In genomic region chr5:173767580-173768266, GRCh38 we compare ENCODE assay signal across 20 cellular contexts.
A peak's percentile ranks its signal among the peaks of the same experiment; 100 is the strongest.
DNase-seq lines count a peak whose midpoint lies in the region; ATAC-seq, FAIRE-seq and TF ChIP-seq lines count a peak whose summit lies in the region.
"Had no signal": no experiment of that assay in that cellular context is flagged by ENCODE, and none has a peak within 500 bp of the region (broad histone marks: within the 10 kb centered on the region; RNA-seq: fewer than 3 reads in every experiment).

No MANE protein-coding gene starts in this region.

- peak overlapping the region; percentile 72 for H3K27ac ChIP-seq in C4-2B
- H3K27ac ChIP-seq in K562 (ENCODE audit: extremely low read depth, low read depth, low read length) = no peak overlapping the region
- peak overlapping the region; percentile 85 for H3K27ac ChIP-seq in hepatocyte
- H3K27ac ChIP-seq: colonic mucosa, SJCRH30 had no signal

- H3K9me3 ChIP-seq in K562 (replicated peaks; ENCODE audit: control insufficient read depth, insufficient read depth, low read depth, low read length) (no peaks in the 10 kb centered on the region), hepatocyte (ENCODE audit: low read depth) (no peaks in the 10 kb centered on the region)
- H3K9me3 ChIP-seq: colonic mucosa, SJCRH30 had no signal

- no TSS peak for BruUV-seq in K562 (replicated peaks; lab: Mats Ljungman, UMichigan)

- H3K36me3 ChIP-seq in K562 (ENCODE audit: control insufficient read depth, insufficient read depth, low read length) (no peaks in the 10 kb centered on the region), hepatocyte (replicated peaks; ENCODE audit: insufficient read depth, low read depth) (no peaks in the 10 kb centered on the region)
- H3K36me3 ChIP-seq: colonic mucosa, SJCRH30 had no signal

- intact Hi-C loops in K562 (cut with micrococcal nuclease) = loop anchor here (10.0 kb wide), 1 partner anchor 143 kb away; no protein-coding TSS in a partner anchor
- intact Hi-C loops in posterior vena cava (cut with DNase I) = no loop called here

- in situ Hi-C loops in K562 (cut with MboI) = no loop called here

- POLR2A ChIA-PET in K562 (lab: Yijun Ruan, JAX) = interaction anchor here (0.6 to 1.0 kb wide), 3 partner anchors 10 to 120 kb away, joined by 3 to 4 read pairs (median 3); partner anchors contain the start of gene CPEB4

- H3K27me3 ChIP-seq in K562 (ENCODE audit: control insufficient read depth in 2 of 2, insufficient read depth in 2 of 2, low read length in 2 of 2) = no peaks in the 10 kb centered on the region
- no peaks in the 10 kb centered on the region for H3K27me3 ChIP-seq in hepatocyte
- H3K27me3 ChIP-seq: colonic mucosa, SJCRH30 had no signal

- H3K9ac ChIP-seq in K562 (ENCODE audit: insufficient read depth in 1 of 2, low read depth in 2 of 2, low read length in 2 of 2) = no peak overlapping the region

- no peaks in the 10 kb centered on the region for H3K9me2 ChIP-seq in hepatocyte (replicated peaks; ENCODE audit: insufficient read depth)

- TF ChIP-seq CTCF in C4-2B (conservative IDR thresholded peaks at IDR 0.05) = no peak
- no peak for TF ChIP-seq CTCF in K562 (IDR thresholded peaks at IDR 0.05 in 2 of 3, conservative IDR thresholded peaks at IDR 0.05 in 1 of 3; ENCODE audit: insufficient read depth in 2 of 3, low read depth in 1 of 3, low read length in 3 of 3)
- no peak for TF ChIP-seq CTCF in hepatocyte (IDR thresholded peaks at IDR 0.05; ENCODE audit: poor library complexity)
- no peak for TF ChIP-seq CTCF in GM20000 (IDR thresholded peaks at IDR 0.05; ENCODE audit: extremely low read depth, missing control alignments)

- H3K4me1 ChIP-seq in K562 (replicated peaks in 1 of 2; ENCODE audit: control insufficient read depth in 2 of 2, insufficient read depth in 2 of 2, low read length in 2 of 2) (peaks cover 40 to 72% of the 10 kb centered on the region in 2 experiments), hepatocyte (ENCODE audit: insufficient read depth) (peaks cover 38% of the 10 kb centered on the region)
- H3K4me1 ChIP-seq: colonic mucosa had no signal

- CTCF ChIA-PET in K562 (lab: Yijun Ruan, JAX; ENCODE audit: low intra/inter-chr PET ratio) = no interaction called here

- no peaks in the 10 kb centered on the region for H4K20me1 ChIP-seq in K562 (replicated peaks; ENCODE audit: control insufficient read depth, insufficient read depth, low read length)
- H4K20me1 ChIP-seq in hepatocyte (ENCODE audit: insufficient read depth, poor library complexity, severe bottlenecking) = no peaks in the 10 kb centered on the region

- DNase-seq in K562 (ENCODE audit: extremely low read depth in 1 of 4, low spot score in 3 of 4) (no peak), hepatocyte (ENCODE audit: low spot score) (no peak), posterior vena cava (ENCODE audit: low spot score) (peak; percentile 59), DMS79 (lab: John Stamatoyannopoulos, UW) (no peak), GM20000 (ENCODE audit: low spot score) (no peak), NCI-H1105 (lab: John Stamatoyannopoulos, UW) (no peak)
- no peak for DNase-seq in activated CD8-positive, alpha-beta memory T cell treated with anti-CD3 and anti-CD28 coated beads, Interleukin-2, amount 50 U/mL, for 48 hours
- DNase-seq: activated effector memory CD4-positive, alpha-beta T cell treated with Interleukin-2 at 50 U/mL for 16 hours; aorta; CD8-positive, alpha-beta T cell; colonic mucosa; foreskin fibroblast; left colon; naive B cell; SJCRH30; stimulated activated naive CD4-positive, alpha-beta T cell had no signal

- no peak for TF ChIP-seq POLR2A in K562 (conservative IDR thresholded peaks at IDR 0.05)

- ATAC-seq in K562 = no peak
- ATAC-seq: activated CD4-positive, CD25-positive, alpha-beta regulatory T cell treated with anti-CD3 and anti-CD28 coated beads, Interleukin-2, amount 50 U/mL, for 24 hours; CD8-positive, alpha-beta T cell; left colon had no signal

- FAIRE-seq in K562 (lab: Jason Lieb, UNC) = no peak
- FAIRE-seq: HTR-8/SVneo, urothelium cell line had no signal

- no peaks in the 10 kb centered on the region for H3K79me2 ChIP-seq in K562 (ENCODE audit: control insufficient read depth, insufficient read depth, low read length)
- no peaks in the 10 kb centered on the region for H3K79me2 ChIP-seq in hepatocyte

- no peaks in the 10 kb centered on the region for H3K9me1 ChIP-seq in K562 (ENCODE audit: control insufficient read depth, insufficient read depth, low read length)

- H2AFZ ChIP-seq in K562 (ENCODE audit: low read depth, low read length) (no peak overlapping the region), hepatocyte (no peak overlapping the region)

- WGBS in K562 (ENCODE audit: insufficient coverage, low coverage, missing lambda C conversion rate) = 71% methylated on average over 12 of the region's 12 CpGs
- WGBS in hepatocyte (ENCODE audit: low lambda C conversion rate, missing lambda C conversion rate) = 78% methylated on average over 12 of the region's 12 CpGs

- TF ChIP-seq RAD21 in K562 (CRISPR knock-in tag; conservative IDR thresholded peaks at IDR 0.05 in 1 of 2, IDR thresholded peaks at IDR 0.05 in 1 of 2) = no peak

- H3K4me2 ChIP-seq in K562 (ENCODE audit: insufficient read depth, low read length) = no peak overlapping the region
- H3K4me2 ChIP-seq in hepatocyte = no peak overlapping the region

- no peak overlapping the region for H3K4me3 ChIP-seq in K562
- H3K4me3 ChIP-seq in hepatocyte = no peak overlapping the region
- H3K4me3 ChIP-seq: colonic mucosa, SJCRH30 had no signal

- no peak for TF ChIP-seq EP300 in K562 (IDR thresholded peaks at IDR 0.05; ENCODE audit: low read length)

TF ChIP-seq in K562, 482 proteins besides CTCF, POLR2A, EP300 and RAD21:
- TF ChIP-seq SETDB1 (IDR thresholded peaks at IDR 0.05; ENCODE audit: low read length) = no peak
- peak; percentile 27; the same call in 1 of the 2 replicates for TF ChIP-seq PKNOX1 (IDR thresholded peaks at IDR 0.05)
- no peak for TF ChIP-seq PBX2 (CRISPR knock-in tag; IDR thresholded peaks at IDR 0.05; ENCODE audit: low read depth)
- TF ChIP-seq PBX2 (tag; conservative IDR thresholded peaks at IDR 0.05; ENCODE audit: low read depth) = 0 out of 2 replicates have a peak, but pooled peaks have one; percentile 13
- peak; percentile 51 for TF ChIP-seq MEIS2 (IDR thresholded peaks at IDR 0.05; ENCODE audit: partially characterized antibody)
- TF ChIP-seq DPF2 (IDR thresholded peaks at IDR 0.05) = no peak
- no peak for TF ChIP-seq ZNF584 (CRISPR knock-in tag; IDR thresholded peaks at IDR 0.05; ENCODE audit: low read depth)
- no peak for TF ChIP-seq CEBPZ (IDR thresholded peaks at IDR 0.05; ENCODE audit: borderline replicate concordance, low read depth, low read length)
